1 cellular context compared by ENCODE assay signal in genomic region chr10:124086097-124086710, GRCh38.
A peak's percentile ranks its signal among the peaks of the same experiment; 100 is the strongest.
TF ChIP-seq lines count a peak whose summit lies in the region.

No MANE protein-coding gene starts in this region.

TF ChIP-seq in HEK293, 187 proteins besides CTCF, POLR2A, EP300 and RAD21 (continued from another document):
- TF ChIP-seq ZFP37 (tag by site-specific recombination; IDR thresholded peaks at IDR 0.05) = no peak
- no peak for TF ChIP-seq ZNF623 (tag by site-specific recombination; IDR thresholded peaks at IDR 0.05)
- no peak for TF ChIP-seq ZNF133 (tag by site-specific recombination; IDR thresholded peaks at IDR 0.05)
- 0 out of 2 replicates have a peak, but pooled peaks have one; percentile 35 for TF ChIP-seq KLF1 (tag by site-specific recombination; IDR thresholded peaks at IDR 0.05)
- TF ChIP-seq EGR2 (tag by site-specific recombination; IDR thresholded peaks at IDR 0.05; ENCODE audit: low read depth) = 0 out of 2 replicates have a peak, but pooled peaks have one; percentile 16
- TF ChIP-seq YY1 (tag by site-specific recombination; IDR thresholded peaks at IDR 0.05) = no peak
- TF ChIP-seq ZNF175 (tag by site-specific recombination; IDR thresholded peaks at IDR 0.05) = no peak
